ENCODE assay signal across 8 cellular contexts in the genomic region with DNA sequence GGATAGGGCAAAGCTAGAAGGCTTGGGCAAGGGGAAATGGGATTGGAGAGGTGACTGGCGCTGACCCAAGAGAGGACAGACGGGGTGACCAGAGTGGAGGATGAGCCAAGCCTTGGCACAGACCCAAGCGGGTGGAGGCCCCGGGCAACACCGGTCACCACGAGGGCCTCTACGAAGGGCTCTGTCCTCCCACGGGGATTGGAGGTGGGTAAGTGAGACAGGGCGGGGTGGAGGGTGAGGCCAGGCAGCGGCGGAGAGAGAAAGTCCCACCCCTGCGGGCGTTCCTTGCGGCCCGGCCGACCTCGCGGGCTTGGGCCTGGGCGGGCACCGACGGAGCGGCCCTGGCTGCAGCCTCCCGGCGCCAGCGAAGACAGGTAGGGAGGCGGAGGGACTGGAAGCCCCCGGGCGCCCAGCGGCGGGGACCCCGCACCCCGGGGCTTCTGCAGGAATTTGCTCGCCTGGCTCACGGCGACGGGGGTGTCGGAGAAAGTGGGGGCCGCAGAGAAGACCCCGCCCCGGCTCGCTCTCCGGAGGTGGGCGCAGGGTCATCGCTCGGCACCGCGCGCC. TPM values are rescaled to one million over a fixed set of nuclear protein-coding genes. Genes with fewer than 3 reads are reported as not detected.
A peak's percentile ranks its signal among the peaks of the same experiment; 100 is the strongest.
DNase-seq lines count a peak whose midpoint lies in the region; ATAC-seq and TF ChIP-seq lines count a peak whose summit lies in the region.

TSS of gene PAPLN (plus strand) at position 288 of the 567 bp plus-strand sequence. CDS start 2,273 bp downstream, outside the sequence.

- WGBS in suprapubic skin: 6% methylated on average over 19 of the region's 48 CpGs

- CTCF ChIA-PET in Calu3 (lab: Charles Lee) (no interaction called here), MCF 10A (lab: Yijun Ruan, JAX) (interaction anchor here (0.6 kb wide), 1 partner anchor 552 kb away, joined by 3 read pairs; no protein-coding TSS in a partner anchor)

- H3K4me3 Mint-ChIP-seq in Calu3 (ENCODE audit: low read depth, unreplicated experiment): peak within 1 kb of the TSS; percentile 60
- H3K4me3 Mint-ChIP-seq in MCF 10A (ENCODE audit: unreplicated experiment): peak within 1 kb of the TSS; percentile 70

- DNase-seq in Calu3: peak; percentile 24
- peak; percentile 64 for DNase-seq in MCF 10A (ENCODE audit: unreplicated experiment)
- peak; percentile 58 for DNase-seq in left lobe of liver (ENCODE audit: low spot score)
- no peak for DNase-seq in suprapubic skin (ENCODE audit: low spot score in 2 of 2)
- DNase-seq in activated gamma-delta T cell treated with Interleukin-2 at 50 U/mL for 16 hours: no peak

- H3K27ac Mint-ChIP-seq in Calu3 (ENCODE audit: unreplicated experiment) (no peak within 1 kb of the TSS), MCF 10A (ENCODE audit: low read depth, unreplicated experiment) (peak within 1 kb of the TSS; percentile 19)

- peak; percentile 57 for ATAC-seq in left lobe of liver
- no peak for ATAC-seq in HG03571 (IDR thresholded peaks at IDR 0.05; ENCODE audit: unreplicated experiment)
- no peak for ATAC-seq in HG02610 (IDR thresholded peaks at IDR 0.05; ENCODE audit: unreplicated experiment)

- H3K4me1 Mint-ChIP-seq in Calu3 (ENCODE audit: low read depth, unreplicated experiment) (peaks cover 41% of the 10 kb centered on the region), MCF 10A (ENCODE audit: insufficient read depth, unreplicated experiment) (peaks cover 38% of the 10 kb centered on the region)

- peaks cover 55% of the 10 kb centered on the region for H3K4me1 ChIP-seq in suprapubic skin

- no peaks in the 10 kb centered on the region for H3K36me3 ChIP-seq in suprapubic skin

- TF ChIP-seq RAD21 in Ishikawa (IDR thresholded peaks at IDR 0.05; ENCODE audit: low read depth): no peak

- H3K9me3 Mint-ChIP-seq in Calu3 (ENCODE audit: low read depth, unreplicated experiment): no peaks in the 10 kb centered on the region
- H3K9me3 Mint-ChIP-seq in MCF 10A (ENCODE audit: unreplicated experiment): no peaks in the 10 kb centered on the region

- TF ChIP-seq CTCF in Calu3 (IDR thresholded peaks at IDR 0.05; ENCODE audit: unreplicated experiment): no peak
- no peak for TF ChIP-seq CTCF in MCF 10A (IDR thresholded peaks at IDR 0.05; ENCODE audit: unreplicated experiment)
- TF ChIP-seq CTCF in suprapubic skin (IDR thresholded peaks at IDR 0.05): no peak

- no peaks in the 10 kb centered on the region for H3K36me3 Mint-ChIP-seq in Calu3 (ENCODE audit: insufficient read depth, unreplicated experiment)
- no peaks in the 10 kb centered on the region for H3K36me3 Mint-ChIP-seq in MCF 10A (ENCODE audit: insufficient read depth, unreplicated experiment)

- no peak for TF ChIP-seq POLR2A in suprapubic skin (IDR thresholded peaks at IDR 0.05)

- H3K4me3 ChIP-seq in suprapubic skin: peak within 1 kb of the TSS; percentile 72

- H3K27me3 Mint-ChIP-seq in Calu3 (ENCODE audit: unreplicated experiment) (peaks cover 92% of the 10 kb centered on the region), MCF 10A (ENCODE audit: insufficient read depth, unreplicated experiment) (peaks cover 52% of the 10 kb centered on the region)

- POLR2A ChIA-PET in MCF 10A (lab: Yijun Ruan, JAX): no interaction called here

- no TSS peak for BruUV-seq in Calu3 (replicated peaks; lab: Mats Ljungman, UMichigan)
- no TSS peak for BruUV-seq in MCF 10A (replicated peaks; lab: Mats Ljungman, UMichigan)

- no peaks in the 10 kb centered on the region for H3K9me3 ChIP-seq in suprapubic skin

- H3K27me3 ChIP-seq in suprapubic skin: peaks cover 7% of the 10 kb centered on the region

- H3K27ac ChIP-seq in suprapubic skin: peak within 1 kb of the TSS; percentile 76

- no peak for TF ChIP-seq EP300 in Ishikawa (IDR thresholded peaks at IDR 0.05; ENCODE audit: borderline replicate concordance)
- no peak for TF ChIP-seq EP300 in suprapubic skin (IDR thresholded peaks at IDR 0.05)

- intact Hi-C loops in Calu3 (cut with micrococcal nuclease; ENCODE audit: unreplicated experiment) (no loop called here), MCF 10A (cut with micrococcal nuclease) (no loop called here)

TF ChIP-seq in Ishikawa, 13 proteins besides CTCF, POLR2A, EP300 and RAD21:
- TF ChIP-seq TEAD4 (IDR thresholded peaks at IDR 0.05): no peak
- peak; percentile 82; the same call in 1 of the 2 replicates for TF ChIP-seq ZBTB7A (IDR thresholded peaks at IDR 0.05; ENCODE audit: low read depth)
- peak; percentile 52 for TF ChIP-seq NFIC (IDR thresholded peaks at IDR 0.05)

RNA-seq across cellular contexts. Expression of gene PAPLN, which starts in this region (rescaled TPM):
- 0.17 and 0.59 TPM in 2 replicates for total RNA-seq in Calu3 (2022)
- 2.1 and 2.8 TPM in 2 replicates for total RNA-seq in MCF 10A (2022)
- 1.9 TPM for total RNA-seq in left lobe of liver
- total RNA-seq in suprapubic skin: 10 to 100 TPM; 15.9 to 44.9 (median 23.5) TPM

Comparison
In these comparisons a context has a peak if more than half of its experiments do, and no peak if none do; other contexts are left out.
1. Peak in DNase-seq in Calu3; RNA of the gene not detected or under 1 TPM.
2. DNase-seq: peak in MCF 10A (single experiment) and left lobe of liver (single experiment); none in suprapubic skin (0 of 2) and activated gamma-delta T cell treated with Interleukin-2 at 50 U/mL for 16 hours (single experiment).